8 cellular contexts compared by ENCODE assay signal in genomic region chr6:107488875-107489635, GRCh38. TPM values are rescaled to one million over a fixed set of nuclear protein-coding genes. Genes with fewer than 3 reads are reported as not detected.
DNase-seq lines count a peak whose midpoint lies in the region; ATAC-seq and TF ChIP-seq lines count a peak whose summit lies in the region.

No MANE protein-coding gene starts in this region.

- no peak for ATAC-seq in GM18517 (IDR thresholded peaks at IDR 0.05; ENCODE audit: unreplicated experiment)

- WGBS in esophagus, 2 donors: 1% methylated on average over 49 to 51 of the region's 51 CpGs
- WGBS in thyroid gland, 2 donors: 0 to 1% methylated on average over 42 to 50 of the region's 51 CpGs

- peak overlapping the region; percentile 9 for H3K9ac ChIP-seq in muscle layer of colon (ENCODE audit: low read length)

- intact Hi-C loops in thyroid gland (cut with DNase I): no loop called here

- H3K27ac ChIP-seq in KOPT-K1 (ENCODE audit: low read depth, low read length, poor library complexity, severe bottlenecking) (peak overlapping the region; percentile 58), esophagus (ENCODE audit: low read depth in 2 of 2, low read length in 1 of 2) (peak overlapping the region; percentile 58 to 68), muscle layer of colon (ENCODE audit: low read depth, low read length) (peak overlapping the region; percentile 78), thyroid gland (peak overlapping the region in 2 of 3 donors; percentile 61 to 67)

- peak; percentile 18 to 29 for DNase-seq in activated CD4-positive, alpha-beta T cell treated with anti-CD3 and anti-CD28 coated beads, Interleukin-2, amount 50 U/mL, for 48 hours
- DNase-seq in thyroid gland (peak; percentile 43 to 48), mucosa of gallbladder (ENCODE audit: low spot score) (no peak)

- H3K36me3 ChIP-seq in KOPT-K1 (ENCODE audit: insufficient read depth, low read length) (no peaks in the 10 kb centered on the region; the same call in 1 of the 2 replicates), esophagus (ENCODE audit: control insufficient read depth in 2 of 2, insufficient read depth in 2 of 2, low read length in 1 of 2) (no peaks in the 10 kb centered on the region), muscle layer of colon (ENCODE audit: insufficient read depth, low read length) (no peaks in the 10 kb centered on the region), thyroid gland (no peaks in the 10 kb centered on the region)

- H3K4me1 ChIP-seq in esophagus (ENCODE audit: control insufficient read depth in 2 of 2, insufficient read depth in 2 of 2, low read length in 1 of 2) (peaks cover 0 to 2% of the 10 kb centered on the region in 2 donors), muscle layer of colon (ENCODE audit: insufficient read depth, low read length) (peaks cover 18% of the 10 kb centered on the region), thyroid gland (peaks cover 13 to 22% of the 10 kb centered on the region in 2 donors)

- H3K27me3 ChIP-seq in esophagus (ENCODE audit: control insufficient read depth in 1 of 2, insufficient read depth in 2 of 2, low read length in 2 of 2) (no peaks in the 10 kb centered on the region), muscle layer of colon (ENCODE audit: control insufficient read depth in 1 of 2, insufficient read depth in 2 of 2, low read length in 2 of 2) (peaks cover 0 to 5% of the 10 kb centered on the region in 2 donors), thyroid gland (no peaks in the 10 kb centered on the region)

- no peak for TF ChIP-seq CTCF in thyroid gland (IDR thresholded peaks at IDR 0.05)

- H3K9me3 ChIP-seq in KOPT-K1 (ENCODE audit: insufficient read depth, low read length, poor library complexity, severe bottlenecking) (no peaks in the 10 kb centered on the region), esophagus (ENCODE audit: control insufficient read depth in 2 of 2, insufficient read depth in 1 of 2, low read depth in 1 of 2, low read length in 1 of 2) (no peaks in the 10 kb centered on the region), muscle layer of colon (ENCODE audit: low read length) (no peaks in the 10 kb centered on the region), thyroid gland (no peaks in the 10 kb centered on the region)

- peak in 1 of 2 donors; percentile 34 for TF ChIP-seq POLR2A in thyroid gland (IDR thresholded peaks at IDR 0.05)

- peak overlapping the region; percentile 60 for H3K4me3 ChIP-seq in GM08714 (ENCODE audit: low read length)
- H3K4me3 ChIP-seq in esophagus (ENCODE audit: low read depth in 1 of 2, low read length in 2 of 2): peak overlapping the region; percentile 53 to 69
- H3K4me3 ChIP-seq in muscle layer of colon (ENCODE audit: low read depth in 1 of 2, low read length in 2 of 2): peak overlapping the region; percentile 68
- H3K4me3 ChIP-seq in thyroid gland (replicated peaks in 1 of 3): peak overlapping the region; percentile 46 to 59 (median 53)

RNA-seq across cellular contexts. Expression of gene SOBP, which starts 0.9 kb away (rescaled TPM):
- under 1 TPM; 0.59 to 0.84 TPM for polyA plus RNA-seq in esophagus
- total RNA-seq in thyroid gland (10 to 100 TPM in 3 of 4 donors, 1 to 10 TPM in 1; 5.6 to 21.4 (median 18.1) TPM), mucosa of gallbladder (11.0 TPM)

RNA-seq across cellular contexts. Expression of gene PDSS2, which starts 29.7 kb away (rescaled TPM):
- polyA plus RNA-seq in esophagus: 1 to 10 TPM; 3.6 to 7.3 TPM
- total RNA-seq in thyroid gland: 10 to 100 TPM; 18.6 to 32.3 (median 25.6) TPM
- total RNA-seq in mucosa of gallbladder: 17.7 TPM
